ENCODE assay signal across 26 cellular contexts in genomic region chr17:9672691-9673090, GRCh38. TPM values are rescaled to one million over a fixed set of nuclear protein-coding genes. Genes with fewer than 3 reads are reported as not detected.
"Had no signal": no experiment of that assay in that cellular context is flagged by ENCODE, and none has a peak within 500 bp of the region (broad histone marks: within the 10 kb centered on the region; RNA-seq: fewer than 3 reads in every experiment).

No MANE protein-coding gene starts in this region.

- H3K36me3 ChIP-seq: left ventricle myocardium inferior, pancreas, prostate gland, spleen, tibial nerve, upper lobe of left lung had no signal

- H3K4me3 Mint-ChIP-seq: immature natural killer cell; memory B cell; naive thymus-derived CD8-positive, alpha-beta T cell; nephron; neural crest cell; stimulated activated memory B cell treated with anti-CD40 and anti-IgM and Interleukin-4, amounts not matched to agents 10 μg/mL and 1 μg/mL and 100 μg/mL, for 72 hours; stimulated activated naive CD8-positive, alpha-beta T cell treated with anti-CD3 and anti-CD28 coated beads, Interleukin-15, amount 100 ng/mL, for 72 hours had no signal

- H3K27ac Mint-ChIP-seq: immature natural killer cell; memory B cell; naive thymus-derived CD8-positive, alpha-beta T cell; nephron; stimulated activated memory B cell treated with anti-CD40 and anti-IgM and Interleukin-4, amounts not matched to agents 10 μg/mL and 1 μg/mL and 100 μg/mL, for 72 hours; stimulated activated naive CD8-positive, alpha-beta T cell treated with anti-CD3 and anti-CD28 coated beads, Interleukin-15, amount 100 ng/mL, for 72 hours had no signal

- H3K27ac ChIP-seq: left ventricle myocardium inferior, pancreas, prostate gland, skin epidermis, spleen, tibial nerve, upper lobe of left lung had no signal

- H3K36me3 Mint-ChIP-seq: immature natural killer cell; memory B cell; naive thymus-derived CD8-positive, alpha-beta T cell; stimulated activated memory B cell treated with anti-CD40 and anti-IgM and Interleukin-4, amounts not matched to agents 10 μg/mL and 1 μg/mL and 100 μg/mL, for 72 hours had no signal

- DNase-seq: hypothalamus; immature natural killer cell; left ventricle myocardium inferior; naive thymus-derived CD8-positive, alpha-beta T cell; nucleus accumbens; pancreas; posterior cingulate gyrus; retina; right cardiac atrium; spleen; stimulated activated CD4-positive, alpha-beta T cell treated with anti-CD3 and anti-CD28 coated beads, Interleukin-2, amount 100 ng/mL, for 48 hours; stimulated activated CD4-positive, alpha-beta T cell treated with anti-CD3 and anti-CD28 coated beads, Interleukin-4, amount 100 ng/mL, for 4 hours; stimulated activated CD8-positive, alpha-beta memory T cell treated with anti-CD3 and anti-CD28 coated beads, Interleukin-4, amount 100 ng/mL, for 48 hours; stimulated activated naive CD4-positive, alpha-beta T cell treated with Interleukin-2 at 50 U/mL for 16 hours; stimulated activated naive CD8-positive, alpha-beta T cell treated with anti-CD3 and anti-CD28 coated beads, Interleukin-15, amount 100 ng/mL, for 72 hours; substantia nigra; upper lobe of left lung had no signal

- H3K4me1 ChIP-seq: left ventricle myocardium inferior, pancreas, spleen, tibial nerve, upper lobe of left lung had no signal

- H3K4me3 ChIP-seq: left ventricle myocardium inferior, pancreas, prostate gland, skin epidermis, spleen, tibial nerve, upper lobe of left lung had no signal

- ATAC-seq: naive thymus-derived CD8-positive, alpha-beta T cell; pancreas; right cardiac atrium; sciatic nerve; stimulated activated memory B cell treated with anti-CD40 and anti-IgM and Interleukin-4, amounts not matched to agents 10 μg/mL and 1 μg/mL and 100 μg/mL, for 72 hours; stimulated activated naive CD8-positive, alpha-beta T cell treated with anti-CD3 and anti-CD28 coated beads, Interleukin-15, amount 100 ng/mL, for 72 hours had no signal

- H3K9me3 ChIP-seq: left ventricle myocardium inferior, pancreas, prostate gland, spleen, tibial nerve, upper lobe of left lung had no signal

- H3K27me3 ChIP-seq: pancreas, tibial nerve, upper lobe of left lung had no signal

- H3K4me1 Mint-ChIP-seq: memory B cell; stimulated activated memory B cell treated with anti-CD40 and anti-IgM and Interleukin-4, amounts not matched to agents 10 μg/mL and 1 μg/mL and 100 μg/mL, for 72 hours; stimulated activated naive CD8-positive, alpha-beta T cell treated with anti-CD3 and anti-CD28 coated beads, Interleukin-15, amount 100 ng/mL, for 72 hours had no signal

- H3K9me3 Mint-ChIP-seq: immature natural killer cell; memory B cell; nephron; neural crest cell; stimulated activated naive CD8-positive, alpha-beta T cell treated with anti-CD3 and anti-CD28 coated beads, Interleukin-15, amount 100 ng/mL, for 72 hours had no signal

RNA-seq across cellular contexts. Expression of gene USP43, which starts 27.4 kb away (rescaled TPM):
- total RNA-seq: lung microvascular endothelial cell had no signal
- polyA plus RNA-seq: naive thymus-derived CD8-positive, alpha-beta T cell had no signal
